In the genomic region with DNA sequence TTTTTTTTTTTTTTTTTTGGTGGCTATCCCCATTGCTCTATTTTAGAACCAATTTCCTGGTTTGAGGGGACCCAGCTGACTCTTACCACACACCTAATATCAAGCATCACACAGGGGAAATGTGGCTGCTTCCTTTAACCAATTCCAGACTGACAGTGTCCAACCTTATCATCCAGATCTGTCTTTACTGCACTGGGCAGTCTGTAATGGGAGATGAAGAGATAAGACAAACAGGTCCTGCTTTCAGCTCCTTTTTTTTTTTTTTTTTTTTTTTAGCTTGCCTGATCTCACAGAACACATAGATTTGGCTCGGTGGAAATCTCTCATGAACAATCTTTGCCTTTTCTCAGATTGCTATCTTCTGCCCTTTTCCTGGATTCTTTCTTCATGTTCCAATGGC, we compare ENCODE assay signal across 17 cellular contexts.
A peak's percentile ranks its signal among the peaks of the same experiment; 100 is the strongest.
DNase-seq lines count a peak whose midpoint lies in the region; TF ChIP-seq lines count a peak whose summit lies in the region.
"Had no signal": no experiment of that assay in that cellular context is flagged by ENCODE, and none has a peak within 500 bp of the region (broad histone marks: within the 10 kb centered on the region; RNA-seq: fewer than 3 reads in every experiment).

No MANE protein-coding gene starts in this region.

- no CpG with 5 or more reads among the region's 1 CpG for WGBS in trophoblast cell (ENCODE audit: extremely low coverage, insufficient coverage, insufficient read length)
- WGBS in hepatocyte (ENCODE audit: low lambda C conversion rate, missing lambda C conversion rate): 20% methylated on average over 1 of the region's 1 CpG

- no peak overlapping the region for H3K9ac ChIP-seq in trophoblast cell (ENCODE audit: low read length)
- H3K9ac ChIP-seq: BLaER1 had no signal

- no peak overlapping the region for H2BK120ac ChIP-seq in trophoblast cell (ENCODE audit: insufficient read depth, low read length, poor library complexity)

- H3K27ac ChIP-seq in VCaP (0 out of 2 replicates have a peak overlapping the region, but pooled peaks have one; percentile 5), trophoblast cell (ENCODE audit: low read depth, low read length) (peak overlapping the region; percentile 58), hepatocyte (no peak overlapping the region)
- H3K27ac ChIP-seq: 22Rv1, BLaER1, C4-2B had no signal

- no peak overlapping the region for H3K27ac Mint-ChIP-seq in activated T-helper 2 cell treated with anti-CD3 and anti-CD28 coated beads, Interferon-gamma antibody, Interleukin-2, Interleukin-4, amounts not matched to agents 10 μg/mL and 5 μg/mL and 100 μg/mL, durations not matched to agents 14 hours and 24 hours and 36 hours
- H3K27ac Mint-ChIP-seq: B cell; CD4-positive, CD25-positive, alpha-beta regulatory T cell; CD8-positive, alpha-beta T cell; H9 had no signal

- no peaks in the 10 kb centered on the region for H4K20me1 ChIP-seq in hepatocyte (ENCODE audit: insufficient read depth, poor library complexity, severe bottlenecking)
- H4K20me1 ChIP-seq: BLaER1 had no signal

- peaks cover 5% of the 10 kb centered on the region for H3K79me1 ChIP-seq in trophoblast cell (ENCODE audit: low read length)

- H3K23ac ChIP-seq in trophoblast cell (ENCODE audit: low read length): no peak overlapping the region

- H2AFZ ChIP-seq in trophoblast cell (ENCODE audit: insufficient read depth, low read length, poor library complexity) (no peak overlapping the region), hepatocyte (no peak overlapping the region)

- H2BK12ac ChIP-seq in trophoblast cell (ENCODE audit: low read length): no peak overlapping the region

- H3K36me3 ChIP-seq in trophoblast cell (ENCODE audit: control insufficient read depth in 1 of 2, insufficient read depth in 2 of 2, low read length in 2 of 2): no peaks in the 10 kb centered on the region
- no peaks in the 10 kb centered on the region for H3K36me3 ChIP-seq in hepatocyte (replicated peaks; ENCODE audit: insufficient read depth, low read depth)
- H3K36me3 ChIP-seq: BLaER1 had no signal

- H4K91ac ChIP-seq in trophoblast cell (ENCODE audit: low read depth, low read length): no peak overlapping the region

- intact Hi-C loops in activated T-helper 2 cell treated with anti-CD3 and anti-CD28 coated beads, Interferon-gamma antibody, Interleukin-2, Interleukin-4, amounts not matched to agents 10 μg/mL and 5 μg/mL and 100 μg/mL, durations not matched to agents 14 hours and 24 hours and 36 hours (cut with micrococcal nuclease): no loop called here
- intact Hi-C loops in cardiac septum (cut with DNase I): no loop called here

- H4K12ac ChIP-seq in trophoblast cell (ENCODE audit: low read depth, low read length): no peak overlapping the region

- no peak overlapping the region for H4K8ac ChIP-seq in trophoblast cell (ENCODE audit: low read depth, low read length)

- no peak overlapping the region for H3K18ac ChIP-seq in trophoblast cell (ENCODE audit: low read length)

- H3K4ac ChIP-seq in trophoblast cell (ENCODE audit: low read depth, low read length): no peak overlapping the region

- no peak overlapping the region for H3K14ac ChIP-seq in trophoblast cell (ENCODE audit: low read length)

- no peaks in the 10 kb centered on the region for H3K27me3 ChIP-seq in trophoblast cell (ENCODE audit: insufficient read depth, low read length)
- no peaks in the 10 kb centered on the region for H3K27me3 ChIP-seq in hepatocyte
- H3K27me3 ChIP-seq: BLaER1 had no signal

- no peaks in the 10 kb centered on the region for H3K4me1 Mint-ChIP-seq in activated T-helper 2 cell treated with anti-CD3 and anti-CD28 coated beads, Interferon-gamma antibody, Interleukin-2, Interleukin-4, amounts not matched to agents 10 μg/mL and 5 μg/mL and 100 μg/mL, durations not matched to agents 14 hours and 24 hours and 36 hours (ENCODE audit: low read depth)
- H3K4me1 Mint-ChIP-seq: B cell; CD4-positive, CD25-positive, alpha-beta regulatory T cell had no signal

- H3K27me3 Mint-ChIP-seq in activated T-helper 2 cell treated with anti-CD3 and anti-CD28 coated beads, Interferon-gamma antibody, Interleukin-2, Interleukin-4, amounts not matched to agents 10 μg/mL and 5 μg/mL and 100 μg/mL, durations not matched to agents 14 hours and 24 hours and 36 hours (ENCODE audit: low read depth): no peaks in the 10 kb centered on the region
- H3K27me3 Mint-ChIP-seq: B cell; CD4-positive, CD25-positive, alpha-beta regulatory T cell had no signal

- no peaks in the 10 kb centered on the region for H3K36me3 Mint-ChIP-seq in activated T-helper 2 cell treated with anti-CD3 and anti-CD28 coated beads, Interferon-gamma antibody, Interleukin-2, Interleukin-4, amounts not matched to agents 10 μg/mL and 5 μg/mL and 100 μg/mL, durations not matched to agents 14 hours and 24 hours and 36 hours (ENCODE audit: low read depth)
- H3K36me3 Mint-ChIP-seq: CD4-positive, CD25-positive, alpha-beta regulatory T cell; CD8-positive, alpha-beta T cell had no signal

- H3K4me3 ChIP-seq in trophoblast cell (ENCODE audit: low read depth, low read length): no peak overlapping the region
- no peak overlapping the region for H3K4me3 ChIP-seq in hepatocyte
- H3K4me3 ChIP-seq: BLaER1 had no signal

- TF ChIP-seq CTCF in VCaP (conservative IDR thresholded peaks at IDR 0.05): no peak
- no peak for TF ChIP-seq CTCF in hepatocyte (IDR thresholded peaks at IDR 0.05; ENCODE audit: poor library complexity)

- DNase-seq in COLO829 (ENCODE audit: low spot score) (peak; percentile 28), HT1080 (ENCODE audit: low read depth) (peak; percentile 2), trophoblast cell (peak; percentile 15 to 76), hepatocyte (ENCODE audit: low spot score) (no peak), cardiac septum (ENCODE audit: low spot score) (no peak), inferior parietal cortex (ENCODE audit: extremely low spot score) (no peak)
- no peak for DNase-seq in activated T-helper 2 cell treated with anti-CD3 and anti-CD28 coated beads, Interferon-gamma antibody, Interleukin-2, Interleukin-4, amounts not matched to agents 10 μg/mL and 5 μg/mL and 100 μg/mL, durations not matched to agents 14 hours and 24 hours and 36 hours (ENCODE audit: low spot score)
- DNase-seq: CD4-positive, CD25-positive, alpha-beta regulatory T cell; CD8-positive, alpha-beta T cell; DMS 273 treated with DMSO at 0.1 percent for 48 hours; DMS79; H9 had no signal

- no peak overlapping the region for H2BK5ac ChIP-seq in trophoblast cell (ENCODE audit: low read depth, low read length, poor library complexity)

- H3K4me2 ChIP-seq in trophoblast cell (ENCODE audit: low read length): no peak overlapping the region
- H3K4me2 ChIP-seq in hepatocyte: no peak overlapping the region
- H3K4me2 ChIP-seq: BLaER1 had no signal

- no peak overlapping the region for H2AK5ac ChIP-seq in trophoblast cell (ENCODE audit: low read length)

- H3K9me3 ChIP-seq in trophoblast cell (ENCODE audit: insufficient read depth, low read depth, low read length) (no peaks in the 10 kb centered on the region), hepatocyte (ENCODE audit: low read depth) (no peaks in the 10 kb centered on the region)
- H3K9me3 ChIP-seq: BLaER1 had no signal

- peaks cover 2 to 5% of the 10 kb centered on the region in 2 experiments for H3K4me1 ChIP-seq in trophoblast cell (ENCODE audit: control insufficient read depth in 1 of 2, insufficient read depth in 2 of 2, low read length in 2 of 2)
- H3K4me1 ChIP-seq in hepatocyte (ENCODE audit: insufficient read depth): no peaks in the 10 kb centered on the region
- H3K4me1 ChIP-seq: BLaER1 had no signal

- no peaks in the 10 kb centered on the region for H3K79me2 ChIP-seq in trophoblast cell (ENCODE audit: control insufficient read depth, insufficient read depth, low read length, poor library complexity)
- no peaks in the 10 kb centered on the region for H3K79me2 ChIP-seq in hepatocyte

- no peak overlapping the region for H3K4me3 Mint-ChIP-seq in activated T-helper 2 cell treated with anti-CD3 and anti-CD28 coated beads, Interferon-gamma antibody, Interleukin-2, Interleukin-4, amounts not matched to agents 10 μg/mL and 5 μg/mL and 100 μg/mL, durations not matched to agents 14 hours and 24 hours and 36 hours (ENCODE audit: low read depth)
- H3K4me3 Mint-ChIP-seq: B cell; CD4-positive, CD25-positive, alpha-beta regulatory T cell; CD8-positive, alpha-beta T cell; H9 had no signal

- no peaks in the 10 kb centered on the region for H3K9me2 ChIP-seq in hepatocyte (replicated peaks; ENCODE audit: insufficient read depth)

- peaks cover 51% of the 10 kb centered on the region for H3K9me3 Mint-ChIP-seq in activated T-helper 2 cell treated with anti-CD3 and anti-CD28 coated beads, Interferon-gamma antibody, Interleukin-2, Interleukin-4, amounts not matched to agents 10 μg/mL and 5 μg/mL and 100 μg/mL, durations not matched to agents 14 hours and 24 hours and 36 hours
- H3K9me3 Mint-ChIP-seq: H9 had no signal

Comparison
In these comparisons a context has a peak if more than half of its experiments do, and no peak if none do; other contexts are left out.
1. DNase-seq: peak in COLO829 (single experiment), HT1080 (single experiment) and trophoblast cell (2 of 2); none in activated T-helper 2 cell treated with anti-CD3 and anti-CD28 coated beads, Interferon-gamma antibody, Interleukin-2, Interleukin-4, amounts not matched to agents 10 μg/mL and 5 μg/mL and 100 μg/mL, durations not matched to agents 14 hours and 24 hours and 36 hours (single experiment), hepatocyte (single experiment), cardiac septum (single experiment) and inferior parietal cortex (single experiment).